32 cellular contexts compared by ENCODE assay signal in the genomic region with DNA sequence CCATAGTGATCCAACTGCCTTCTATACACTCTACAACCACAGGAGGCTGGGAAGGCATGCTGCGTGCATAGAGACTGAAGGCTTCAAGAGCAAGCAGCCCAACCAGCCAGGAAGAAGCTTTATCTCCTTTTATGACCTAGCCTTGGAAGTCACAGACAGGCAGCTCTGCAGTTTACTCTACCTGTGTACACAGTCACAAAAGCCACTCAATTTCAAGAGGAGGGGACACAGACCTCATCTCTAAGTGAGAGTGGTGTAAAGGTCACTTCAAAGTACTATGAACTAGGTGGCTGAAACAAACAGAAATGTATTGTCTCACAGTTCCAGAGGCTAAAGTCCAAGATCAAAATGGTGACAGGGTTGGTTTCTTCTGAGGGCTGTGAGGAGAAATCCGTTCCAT.
DNase-seq lines count a peak whose midpoint lies in the region; ATAC-seq and TF ChIP-seq lines count a peak whose summit lies in the region.
"Had no signal": no experiment of that assay in that cellular context is flagged by ENCODE, and none has a peak within 500 bp of the region (broad histone marks: within the 10 kb centered on the region; RNA-seq: fewer than 3 reads in every experiment).

No MANE protein-coding gene starts in this region.

- H3K36me3 ChIP-seq in right atrium auricular region (no peaks in the 10 kb centered on the region), liver (ENCODE audit: control insufficient read depth in 4 of 4, insufficient read depth in 3 of 4, low read depth in 1 of 4, low read length in 3 of 4) (no peaks in the 10 kb centered on the region)
- H3K36me3 ChIP-seq: HAP-1, Peyer's patch, suprapubic skin had no signal

- DNase-seq in right atrium auricular region (ENCODE audit: low spot score): peak; percentile 26
- DNase-seq in left ventricle myocardium superior: no peak
- peak; percentile 98 for DNase-seq in NCI-H510A (lab: John Stamatoyannopoulos, UW)
- DNase-seq in NCI-H1930 (lab: John Stamatoyannopoulos, UW): no peak
- DNase-seq in EL: no peak
- no peak for DNase-seq in NCI-H2171 treated with DMSO at 0.1 percent for 48 hours (lab: John Stamatoyannopoulos, UW)
- DNase-seq: activated CD4-positive, alpha-beta memory T cell treated with anti-CD3 and anti-CD28 coated beads for 36 hours; activated CD4-positive, CD25-positive, alpha-beta regulatory T cell treated with anti-CD3 and anti-CD28 coated beads, Interleukin-2, amount 50 U/mL, for 72 hours; activated naive CD4-positive, alpha-beta T cell; activated T-cell treated with anti-CD3 and anti-CD28 coated beads, Interleukin-2, amount 50 U/mL, for 72 hours; Calu3; effector memory CD4-positive, alpha-beta T cell; hippocampal formation; immature natural killer cell; IMR-90; left cardiac atrium; mesenchymal stem cell; NCI-H1092 treated with DMSO at 0.1 percent for 48 hours; NCI-H2107; NCI-H524; SHP77 treated with DMSO at 0.1 percent for 48 hours; stimulated activated CD4-positive, alpha-beta T cell treated with anti-CD3 and anti-CD28 coated beads, Interleukin-1b, Interleukin-23, amount 100 ng/mL, for 48 hours; stimulated activated naive CD4-positive, alpha-beta T cell treated with Interleukin-2 at 50 U/mL for 16 hours; T-helper 2 cell had no signal

- TF ChIP-seq CTCF in right atrium auricular region (IDR thresholded peaks at IDR 0.05) (no peak), liver (IDR thresholded peaks at IDR 0.05; ENCODE audit: low read depth, low read length, missing input control) (no peak)

- H3K4me1 ChIP-seq in right atrium auricular region (no peaks in the 10 kb centered on the region), liver (ENCODE audit: control insufficient read depth in 4 of 4, insufficient read depth in 4 of 4, low read length in 3 of 4) (no peaks in the 10 kb centered on the region)
- H3K4me1 ChIP-seq: A549, HAP-1 had no signal

- intact Hi-C loops in left ventricle myocardium superior (cut with micrococcal nuclease): no loop called here

- WGBS in liver: 49% methylated on average over 2 of the region's 2 CpGs

- no peak overlapping the region for H3K27ac ChIP-seq in right atrium auricular region
- no peak overlapping the region for H3K27ac ChIP-seq in liver (ENCODE audit: low read depth in 1 of 2, low read length in 2 of 2)
- H3K27ac ChIP-seq: A549, coronary artery, epithelial cell of prostate, suprapubic skin had no signal

- no peak overlapping the region for H3K4me3 ChIP-seq in right atrium auricular region
- no peak overlapping the region for H3K4me3 ChIP-seq in liver (ENCODE audit: low read depth in 1 of 3, low read length in 3 of 3)
- H3K4me3 ChIP-seq: A549, coronary artery, HAP-1, suprapubic skin had no signal

- H3K27me3 ChIP-seq in right atrium auricular region (no peaks in the 10 kb centered on the region), liver (ENCODE audit: control insufficient read depth in 4 of 4, insufficient read depth in 4 of 4, low read length in 3 of 4) (peaks cover 0 to 4% (median 2%) of the 10 kb centered on the region in 4 donors)
- H3K27me3 ChIP-seq: Peyer's patch had no signal

- ATAC-seq in left ventricle myocardium superior (no peak), GM19328 (IDR thresholded peaks at IDR 0.05; ENCODE audit: unreplicated experiment) (no peak)
- ATAC-seq: A549; activated T-cell treated with anti-CD3 and anti-CD28 coated beads, Interleukin-2, amount 50 U/mL, for 72 hours; left cardiac atrium had no signal

- no peak overlapping the region for H3K9ac ChIP-seq in liver (ENCODE audit: low read depth in 1 of 2, low read length in 2 of 2)

- peaks cover 0 to 14% of the 10 kb centered on the region in 2 donors for H3K9me3 ChIP-seq in right atrium auricular region
- H3K9me3 ChIP-seq in liver (ENCODE audit: control insufficient read depth in 4 of 4, low read length in 3 of 4): no peaks in the 10 kb centered on the region
- H3K9me3 ChIP-seq: A549, HAP-1, Peyer's patch, suprapubic skin had no signal

- TF ChIP-seq RAD21 in liver (IDR thresholded peaks at IDR 0.05): no peak

TF ChIP-seq in liver, 16 proteins besides CTCF, POLR2A, EP300 and RAD21:
- TF ChIP-seq HNF4G (IDR thresholded peaks at IDR 0.05) (peak; percentile 20), SP1 (IDR thresholded peaks at IDR 0.05) (peak; percentile 32), HNF4A (conservative IDR thresholded peaks at IDR 0.05) (peak; percentile 46 to 78), GABPA (IDR thresholded peaks at IDR 0.05 in 1 of 2, conservative IDR thresholded peaks at IDR 0.05 in 1 of 2) (no peak)

Comparison
In these comparisons a context has a peak if more than half of its experiments do, and no peak if none do; other contexts are left out.
1. DNase-seq: peak in right atrium auricular region (single experiment) and NCI-H510A (single experiment); none in left ventricle myocardium superior (single experiment), NCI-H1930 (0 of 2), EL (single experiment) and NCI-H2171 treated with DMSO at 0.1 percent for 48 hours (single experiment).